ENCODE assay signal across 13 cellular contexts in the genomic region with DNA sequence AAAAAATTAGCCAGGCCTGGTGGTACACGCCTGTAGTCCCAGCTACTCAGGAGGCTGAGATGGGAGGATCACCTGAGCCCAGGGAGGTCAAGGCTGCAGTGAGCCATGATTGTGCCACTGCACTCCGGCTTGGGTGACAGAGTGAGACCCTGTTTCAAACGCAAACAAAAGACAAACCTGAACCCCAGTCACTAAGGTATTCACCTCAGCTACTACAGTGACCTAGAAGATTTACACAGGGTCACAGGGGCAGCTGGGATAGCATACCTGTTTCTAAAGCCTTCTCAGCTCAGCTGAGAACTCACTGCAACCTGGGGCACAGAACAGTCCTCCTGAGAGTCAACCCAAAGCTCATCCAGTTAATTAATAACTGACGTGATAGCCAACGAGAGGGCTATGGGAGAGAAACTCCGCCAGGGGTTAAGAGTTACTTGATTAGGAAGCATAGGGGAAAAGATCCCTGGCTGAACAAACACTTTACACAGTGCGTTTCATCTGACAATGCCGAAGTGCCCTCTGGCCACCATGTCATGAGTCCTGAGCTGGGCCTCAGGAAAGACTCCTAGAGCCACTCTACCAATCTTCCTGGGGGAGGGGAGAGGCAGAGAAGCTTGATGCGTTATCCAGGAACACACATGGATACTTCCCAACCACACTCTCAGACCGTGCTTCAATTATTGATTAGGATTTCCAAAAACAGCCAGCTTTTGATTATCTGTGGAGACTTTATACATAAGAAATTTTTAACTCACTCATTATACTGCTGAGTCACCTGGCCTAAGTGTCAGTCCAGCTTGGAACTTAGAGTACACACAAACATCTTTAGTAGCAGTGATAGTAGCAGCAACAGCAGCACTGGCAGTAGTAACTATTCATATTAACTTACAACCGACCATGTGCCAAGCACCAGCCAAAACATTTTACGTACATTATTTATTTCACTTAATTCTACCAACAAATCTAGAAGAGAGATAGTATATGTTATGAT. TPM values are rescaled to one million over a fixed set of nuclear protein-coding genes. Genes with fewer than 3 reads are reported as not detected.
DNase-seq lines count a peak whose midpoint lies in the region; ATAC-seq and TF ChIP-seq lines count a peak whose summit lies in the region.
"Had no signal": no experiment of that assay in that cellular context is flagged by ENCODE, and none has a peak within 500 bp of the region (broad histone marks: within the 10 kb centered on the region; RNA-seq: fewer than 3 reads in every experiment).

No MANE protein-coding gene starts in this region.

- H3K36me3 ChIP-seq in CD8-positive, alpha-beta T cell (ENCODE audit: insufficient read depth, low read length) = no peaks in the 10 kb centered on the region
- H3K36me3 ChIP-seq in endodermal cell (ENCODE audit: control insufficient read depth, insufficient read depth, low read length) = no peaks in the 10 kb centered on the region
- H3K36me3 ChIP-seq: brain microvascular endothelial cell had no signal

- H3K4me3 ChIP-seq in CD8-positive, alpha-beta T cell (ENCODE audit: low read depth, low read length) = no peak overlapping the region
- H3K4me3 ChIP-seq in endodermal cell (ENCODE audit: low read length) = no peak overlapping the region
- H3K4me3 ChIP-seq: testis had no signal

- H3K9me3 Mint-ChIP-seq in CD8-positive, alpha-beta T cell = peaks cover 2% of the 10 kb centered on the region
- H3K9me3 Mint-ChIP-seq in endodermal cell (no peaks in the 10 kb centered on the region), nephron progenitor cell (peaks cover 15% of the 10 kb centered on the region)
- H3K9me3 Mint-ChIP-seq in T-helper 2 cell treated with Interferon-gamma antibody and Interleukin-4, amounts not matched to agents 5 μg/mL and 100 μg/mL, for 36 hours = peaks cover 4% of the 10 kb centered on the region

- no peak for ATAC-seq in CD8-positive, alpha-beta T cell

- peaks cover 77% of the 10 kb centered on the region for H3K4me1 Mint-ChIP-seq in CD8-positive, alpha-beta T cell (ENCODE audit: low read depth)
- H3K4me1 Mint-ChIP-seq in endodermal cell (peaks cover 52% of the 10 kb centered on the region), nephron progenitor cell (peaks cover 72% of the 10 kb centered on the region)
- peaks cover 42% of the 10 kb centered on the region for H3K4me1 Mint-ChIP-seq in T-helper 2 cell treated with Interferon-gamma antibody and Interleukin-4, amounts not matched to agents 5 μg/mL and 100 μg/mL, for 36 hours (ENCODE audit: low read depth)

- H3K27me3 Mint-ChIP-seq in CD8-positive, alpha-beta T cell (ENCODE audit: low read depth) = no peaks in the 10 kb centered on the region
- no peaks in the 10 kb centered on the region for H3K27me3 Mint-ChIP-seq in endodermal cell (ENCODE audit: insufficient read depth)
- H3K27me3 Mint-ChIP-seq in nephron progenitor cell (ENCODE audit: low read depth, poor library complexity) = no peaks in the 10 kb centered on the region
- H3K27me3 Mint-ChIP-seq in T-helper 2 cell treated with Interferon-gamma antibody and Interleukin-4, amounts not matched to agents 5 μg/mL and 100 μg/mL, for 36 hours (ENCODE audit: low read depth) = no peaks in the 10 kb centered on the region

- POLR2A ChIA-PET in CD8-positive, alpha-beta T cell (lab: Charles Lee) = interaction anchor here (1.5 kb wide), 1 partner anchor 47 kb away, joined by 4 read pairs; no protein-coding TSS in a partner anchor

- H3K27ac Mint-ChIP-seq in CD8-positive, alpha-beta T cell = peak overlapping the region; percentile 52
- peak overlapping the region; percentile 88 for H3K27ac Mint-ChIP-seq in endodermal cell
- H3K27ac Mint-ChIP-seq in nephron progenitor cell = peak overlapping the region; percentile 60
- no peak overlapping the region for H3K27ac Mint-ChIP-seq in T-helper 2 cell treated with Interferon-gamma antibody and Interleukin-4, amounts not matched to agents 5 μg/mL and 100 μg/mL, for 36 hours

- H3K4me1 ChIP-seq in CD8-positive, alpha-beta T cell (ENCODE audit: insufficient read depth, low read length) = peaks cover 35% of the 10 kb centered on the region
- peaks cover 5% of the 10 kb centered on the region for H3K4me1 ChIP-seq in endodermal cell (ENCODE audit: control insufficient read depth, insufficient read depth, low read length)

- H3K9ac ChIP-seq in endodermal cell (ENCODE audit: extremely low read depth, low read length, poor library complexity, severe bottlenecking) = no peak overlapping the region

- CTCF ChIA-PET in CD8-positive, alpha-beta T cell (lab: Charles Lee) = no interaction called here

- H3K27me3 ChIP-seq in CD8-positive, alpha-beta T cell (ENCODE audit: insufficient read depth, low read length) = no peaks in the 10 kb centered on the region
- H3K27me3 ChIP-seq in endodermal cell (ENCODE audit: control insufficient read depth, insufficient read depth, low read length, poor library complexity, severe bottlenecking) = no peaks in the 10 kb centered on the region
- H3K27me3 ChIP-seq: brain microvascular endothelial cell, testis had no signal

- no peak for TF ChIP-seq CTCF in CD8-positive, alpha-beta T cell (IDR thresholded peaks at IDR 0.05)
- no peak for TF ChIP-seq CTCF in endodermal cell (conservative IDR thresholded peaks at IDR 0.05)
- TF ChIP-seq CTCF in nephron progenitor cell (IDR thresholded peaks at IDR 0.05) = no peak

- no peak overlapping the region for H3K4me3 Mint-ChIP-seq in CD8-positive, alpha-beta T cell
- peak overlapping the region; percentile 35 for H3K4me3 Mint-ChIP-seq in endodermal cell
- no peak overlapping the region for H3K4me3 Mint-ChIP-seq in nephron progenitor cell
- H3K4me3 Mint-ChIP-seq in T-helper 2 cell treated with Interferon-gamma antibody and Interleukin-4, amounts not matched to agents 5 μg/mL and 100 μg/mL, for 36 hours = no peak overlapping the region

- intact Hi-C loops in CD8-positive, alpha-beta T cell (cut with DNase I, micrococcal nuclease) = no loop called here

- H3K27ac ChIP-seq in CD8-positive, alpha-beta T cell (ENCODE audit: low read depth, low read length) = no peak overlapping the region
- no peak overlapping the region for H3K27ac ChIP-seq in endodermal cell (ENCODE audit: low read depth, low read length)
- H3K27ac ChIP-seq: brain microvascular endothelial cell, epithelial cell of prostate, testis had no signal

- H3K36me3 Mint-ChIP-seq in CD8-positive, alpha-beta T cell = peaks cover 10% of the 10 kb centered on the region
- peaks cover 4% of the 10 kb centered on the region for H3K36me3 Mint-ChIP-seq in endodermal cell (ENCODE audit: low read depth)
- H3K36me3 Mint-ChIP-seq in nephron progenitor cell (ENCODE audit: low read depth) = peaks cover 35% of the 10 kb centered on the region
- H3K36me3 Mint-ChIP-seq in T-helper 2 cell treated with Interferon-gamma antibody and Interleukin-4, amounts not matched to agents 5 μg/mL and 100 μg/mL, for 36 hours (ENCODE audit: low read depth) = peaks cover 21% of the 10 kb centered on the region

- WGBS in endodermal cell (ENCODE audit: insufficient coverage in 1 of 2, insufficient read length in 1 of 2), 2 experiments = 86 to 91% methylated on average over 9 to 11 of the region's 12 CpGs

- H3K9me3 ChIP-seq in CD8-positive, alpha-beta T cell (ENCODE audit: low read length) = no peaks in the 10 kb centered on the region
- peaks cover 6% of the 10 kb centered on the region for H3K9me3 ChIP-seq in endodermal cell (ENCODE audit: control insufficient read depth, low read length)
- H3K9me3 ChIP-seq: testis had no signal

- no peak for DNase-seq in CD8-positive, alpha-beta T cell
- DNase-seq in HuH-7 (ENCODE audit: low spot score) (peak; percentile 87), endodermal cell (no peak), nephron progenitor cell (no peak), NCI-H2107 treated with DMSO at 0.1 percent for 48 hours (lab: John Stamatoyannopoulos, UW; ENCODE audit: unreplicated experiment) (no peak), NCI-H2171 (lab: John Stamatoyannopoulos, UW) (no peak)
- no peak for DNase-seq in T-helper 2 cell treated with Interferon-gamma antibody and Interleukin-4, amounts not matched to agents 5 μg/mL and 100 μg/mL, for 36 hours (ENCODE audit: low spot score)
- no peak for DNase-seq in stimulated activated CD4-positive, alpha-beta T cell treated with anti-CD3 and anti-CD28 coated beads, Interleukin-12 subunit alpha, Interleukin-12 subunit beta, amount 100 ng/mL, for 4 hours
- DNase-seq: brain microvascular endothelial cell, NCI-H226, T-helper 9 cell, testis had no signal

RNA-seq across cellular contexts. Expression of a gene that starts 48.2 kb away (rescaled TPM):
- total RNA-seq in CD8-positive, alpha-beta T cell = 100 to 1,000 TPM; 134 to 139 TPM
- total RNA-seq in endodermal cell = 10 to 100 TPM; 61.2 to 84.1 TPM
- 44.3 TPM for polyA plus RNA-seq in endodermal cell (2013, experiment 1 of 2)
- polyA plus RNA-seq in endodermal cell (2013, experiment 2 of 2) = 37.3 TPM
